Comparison of ENCODE assay signal across 22 cellular contexts in the genomic region with DNA sequence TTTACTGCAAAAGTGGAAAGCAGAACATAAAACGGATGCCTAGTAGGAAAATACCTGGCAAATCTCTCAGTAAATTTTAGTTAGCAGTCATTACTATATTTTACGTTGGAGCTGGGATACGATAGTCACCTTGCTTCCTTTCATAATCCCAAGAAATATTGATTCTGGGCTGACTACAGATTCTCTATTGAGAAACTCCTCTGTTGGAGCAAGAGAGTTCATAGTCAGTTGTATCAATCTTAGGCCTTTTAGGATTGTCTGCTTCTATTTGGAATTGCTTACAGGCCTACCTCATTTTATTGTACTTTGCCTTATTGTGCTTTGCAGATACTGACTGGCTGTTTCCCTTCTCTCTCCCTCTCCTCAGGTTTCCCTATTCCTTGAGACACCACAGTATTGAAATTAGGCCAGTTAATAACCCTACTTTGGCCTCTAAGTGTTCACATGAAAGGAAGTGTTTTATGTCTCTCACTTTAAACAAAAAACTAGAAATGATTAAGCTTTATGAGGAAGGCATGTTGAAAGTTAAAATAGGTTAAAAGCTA.
DNase-seq lines count a peak whose midpoint lies in the region; ATAC-seq and TF ChIP-seq lines count a peak whose summit lies in the region.
"Had no signal": no experiment of that assay in that cellular context is flagged by ENCODE, and none has a peak within 500 bp of the region (broad histone marks: within the 10 kb centered on the region; RNA-seq: fewer than 3 reads in every experiment).

No MANE protein-coding gene starts in this region.

- H3K9me3 ChIP-seq in Loucy (ENCODE audit: insufficient read depth, low read depth, low read length) = peaks cover 4% of the 10 kb centered on the region; the same call in 1 of the 2 replicates
- H3K9me3 ChIP-seq in mucosa of descending colon = no peaks in the 10 kb centered on the region
- H3K9me3 ChIP-seq: A549, BE2C had no signal

- no peaks in the 10 kb centered on the region for H3F3A ChIP-seq in Loucy (ENCODE audit: low read depth)

- ATAC-seq in left colon (peak; percentile 61), mucosa of descending colon (peak; percentile 59), GM21526 (IDR thresholded peaks at IDR 0.05; ENCODE audit: low FRiP score, unreplicated experiment) (no peak)
- ATAC-seq: A549, GM12878, GM23338, HCT116 had no signal

- H3K4me1 ChIP-seq in Loucy (ENCODE audit: insufficient read depth, low read length, poor library complexity, severe bottlenecking) (peaks cover 28% of the 10 kb centered on the region), mucosa of descending colon (ENCODE audit: low read depth) (peaks cover 10% of the 10 kb centered on the region)
- H3K4me1 ChIP-seq: BE2C had no signal

- no peaks in the 10 kb centered on the region for H3K79me2 ChIP-seq in Loucy (ENCODE audit: insufficient read depth, low read length)

- no peaks in the 10 kb centered on the region for H3K36me3 ChIP-seq in Loucy (ENCODE audit: insufficient read depth, low read length)
- H3K36me3 ChIP-seq in mucosa of descending colon (ENCODE audit: low read depth) = no peaks in the 10 kb centered on the region
- H3K36me3 ChIP-seq: BE2C; BLaER1 treated with 17β-estradiol and CSF1 and Interleukin-3, amounts not matched to agents 10 nM and 100 nM had no signal

- H3K9me2 ChIP-seq in Loucy (replicated peaks; ENCODE audit: low read depth, low read length) = no peaks in the 10 kb centered on the region

- H3K4me2 ChIP-seq in Loucy (ENCODE audit: low read depth, low read length, poor library complexity, severe bottlenecking) = no peak overlapping the region
- H3K4me2 ChIP-seq: A549; BLaER1 treated with 17β-estradiol and CSF1 and Interleukin-3, amounts not matched to agents 10 nM and 100 nM; GM23338 had no signal

- H2AFZ ChIP-seq in Loucy (ENCODE audit: low read length) = peak overlapping the region; percentile 68

- no peaks in the 10 kb centered on the region for H4K20me1 ChIP-seq in Loucy (ENCODE audit: insufficient read depth, low read length, poor library complexity, severe bottlenecking)
- H4K20me1 ChIP-seq: BLaER1 treated with 17β-estradiol and CSF1 and Interleukin-3, amounts not matched to agents 10 nM and 100 nM had no signal

- TF ChIP-seq CTCF in Loucy (conservative IDR thresholded peaks at IDR 0.05; ENCODE audit: low read length) = no peak
- no peak for TF ChIP-seq CTCF in mucosa of descending colon (IDR thresholded peaks at IDR 0.05)

- intact Hi-C loops in left colon (cut with DNase I, micrococcal nuclease) = no loop called here
- intact Hi-C loops in mucosa of descending colon (cut with DNase I, micrococcal nuclease) = no loop called here
- intact Hi-C loops in posterior vena cava (cut with DNase I) = no loop called here

- no peaks in the 10 kb centered on the region for H3K27me3 ChIP-seq in Loucy (ENCODE audit: insufficient read depth, low read length, poor library complexity, severe bottlenecking)
- H3K27me3 ChIP-seq: BE2C; BLaER1 treated with 17β-estradiol and CSF1 and Interleukin-3, amounts not matched to agents 10 nM and 100 nM had no signal

- H3K9ac ChIP-seq in Loucy (ENCODE audit: low read depth, low read length, poor library complexity, severe bottlenecking) = no peak overlapping the region
- H3K9ac ChIP-seq: BLaER1 treated with 17β-estradiol and CSF1 and Interleukin-3, amounts not matched to agents 10 nM and 100 nM had no signal

- H3K4me3 ChIP-seq in Loucy (ENCODE audit: low read length, poor library complexity, severe bottlenecking) (no peak overlapping the region), mucosa of descending colon (no peak overlapping the region)
- H3K4me3 ChIP-seq: A549; BLaER1 treated with 17β-estradiol and CSF1 and Interleukin-3, amounts not matched to agents 10 nM and 100 nM; GM12878; GM23338 had no signal

- DNase-seq in left colon (no peak), mucosa of descending colon (no peak), posterior vena cava (ENCODE audit: low spot score) (no peak), OCI-M1 (lab: John Stamatoyannopoulos, UW) (no peak)
- DNase-seq: 8988T; ACHN; AML-193; BE2C; CD4-positive, alpha-beta T cell; CD8-positive, alpha-beta memory T cell; DMS 273 treated with DMSO at 0.1 percent for 48 hours; DMS79; EL; GDM1; H9 had no signal
